ENCODE assay signal across 8 cellular contexts in the genomic region with DNA sequence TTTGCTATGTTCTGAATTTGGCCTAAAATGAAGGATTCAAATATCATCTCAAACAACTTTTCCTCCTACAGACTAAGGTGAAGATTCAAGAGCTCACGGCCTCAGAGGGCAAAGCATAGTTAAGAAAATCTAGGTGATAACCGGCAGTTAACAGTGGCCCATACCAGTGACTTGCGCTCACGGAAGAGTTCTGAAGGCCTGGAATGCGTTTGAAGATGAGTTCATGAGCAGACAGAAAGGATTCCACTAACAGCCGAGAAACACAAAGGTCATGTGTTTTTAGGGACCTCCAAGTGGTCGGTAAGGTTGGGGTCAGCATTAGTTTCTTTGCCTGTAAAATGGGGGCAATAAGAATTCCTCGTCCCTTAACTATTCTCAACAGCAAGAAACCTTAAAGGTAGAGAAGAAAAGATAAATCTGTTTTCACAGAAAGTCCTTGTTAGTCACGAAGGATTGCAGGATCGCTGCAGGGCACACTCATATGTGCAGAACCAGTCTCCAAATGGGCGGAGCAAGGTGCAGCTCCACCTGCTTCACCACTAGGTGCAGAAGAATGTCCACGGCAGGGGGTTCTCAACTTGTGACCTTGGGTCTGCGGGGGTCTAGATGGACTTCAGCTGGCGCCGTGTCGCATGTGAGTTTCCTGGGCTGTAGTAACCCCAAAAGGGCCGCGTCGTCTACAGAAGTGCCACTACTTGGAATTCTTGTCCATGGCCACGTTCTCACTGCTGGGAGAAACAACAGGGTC. TPM values are rescaled to one million over a fixed set of nuclear protein-coding genes. Genes with fewer than 3 reads are reported as not detected.
DNase-seq lines count a peak whose midpoint lies in the region; ATAC-seq and TF ChIP-seq lines count a peak whose summit lies in the region.

No MANE protein-coding gene starts in this region.

- H3K27ac ChIP-seq in C4-2B (peak overlapping the region; percentile 79), HUES64 (ENCODE audit: low read depth, low read length) (peak overlapping the region; percentile 69), transverse colon (peak overlapping the region; percentile 80 to 91 (median 86))

- TF ChIP-seq EP300 in transverse colon (IDR thresholded peaks at IDR 0.05; ENCODE audit: low read depth), result no peak

- in situ Hi-C loops in transverse colon (cut with MboI; ENCODE audit: low pct_ligation_motif_present in 1 of 4, low pct_unique_long_range_greater_than_20kb in 1 of 4, low sequenced_read_pairs in 3 of 4), result no loop called here

- H3K4me1 ChIP-seq in HUES64 (ENCODE audit: insufficient read depth, low read length), result 0 out of 2 replicates have a peak, but pooled peaks cover 3% of the 10 kb centered on the region
- H3K4me1 ChIP-seq in transverse colon, result peaks cover 0 to 27% (median 14%) of the 10 kb centered on the region in 4 donors

- peaks cover 15% of the 10 kb centered on the region for H3K36me3 Mint-ChIP-seq in endothelial cell (ENCODE audit: low read depth, unreplicated experiment)
- H3K36me3 Mint-ChIP-seq in nephron progenitor cell (ENCODE audit: low read depth), result peaks cover 44% of the 10 kb centered on the region

- no peak for TF ChIP-seq POLR2A in transverse colon (IDR thresholded peaks at IDR 0.05)

- ATAC-seq in GM19395 (IDR thresholded peaks at IDR 0.05; ENCODE audit: unreplicated experiment), result peak; percentile 19

- peaks cover 6% of the 10 kb centered on the region for H3K9me3 Mint-ChIP-seq in endothelial cell (ENCODE audit: unreplicated experiment)
- H3K9me3 Mint-ChIP-seq in nephron progenitor cell, result peaks cover 55% of the 10 kb centered on the region

- H3K36me3 ChIP-seq in HUES64 (ENCODE audit: insufficient read depth, low read length) (peaks cover 9% of the 10 kb centered on the region; the same call in 1 of the 2 replicates), transverse colon (no peaks in the 10 kb centered on the region)

- H3K9me3 ChIP-seq in HUES64 (ENCODE audit: insufficient read depth, low read depth, low read length), result peaks cover 16% of the 10 kb centered on the region
- no peaks in the 10 kb centered on the region for H3K9me3 ChIP-seq in transverse colon

- H3K9ac ChIP-seq in HUES64 (ENCODE audit: low read depth, low read length), result peak overlapping the region; percentile 71

- 35% methylated on average over 19 of the region's 20 CpGs for WGBS in HUES64
- 32 to 63% methylated on average over 10 to 20 of the region's 20 CpGs for WGBS in transverse colon (ENCODE audit: low coverage in 1 of 2), 2 donors

- H3K27me3 Mint-ChIP-seq in endothelial cell (ENCODE audit: unreplicated experiment), result peaks cover 5% of the 10 kb centered on the region
- peaks cover 4% of the 10 kb centered on the region for H3K27me3 Mint-ChIP-seq in nephron progenitor cell (ENCODE audit: low read depth, poor library complexity)

- H3K27me3 ChIP-seq in HUES64 (ENCODE audit: insufficient read depth, low read length) (no peaks in the 10 kb centered on the region), transverse colon (no peaks in the 10 kb centered on the region)

- H3K4me1 Mint-ChIP-seq in endothelial cell (ENCODE audit: unreplicated experiment), result peaks cover 20% of the 10 kb centered on the region
- H3K4me1 Mint-ChIP-seq in nephron progenitor cell, result peaks cover 37% of the 10 kb centered on the region

- peak overlapping the region; percentile 74 for H3K4me3 ChIP-seq in HUES64 (ENCODE audit: low read length)
- H3K4me3 ChIP-seq in transverse colon, result peak overlapping the region; percentile 64 to 82 (median 78)

- H3K27ac Mint-ChIP-seq in endothelial cell (ENCODE audit: unreplicated experiment) (peak overlapping the region; percentile 84), nephron progenitor cell (peak overlapping the region; percentile 96)

- H3K4me3 Mint-ChIP-seq in endothelial cell (ENCODE audit: unreplicated experiment) (peak overlapping the region; percentile 97), nephron progenitor cell (peak overlapping the region; percentile 98)

- intact Hi-C loops in transverse colon (cut with DNase I; ENCODE audit: low total_unique reads), result no loop called here

- TF ChIP-seq CTCF in C4-2B (conservative IDR thresholded peaks at IDR 0.05) (no peak), endothelial cell (IDR thresholded peaks at IDR 0.05; ENCODE audit: unreplicated experiment) (no peak), nephron progenitor cell (IDR thresholded peaks at IDR 0.05) (no peak), transverse colon (IDR thresholded peaks at IDR 0.05) (peak in 4 of 5 experiments; percentile 21 to 66 (median 48))

- peak; percentile 47 to 53 for DNase-seq in activated CD4-positive, alpha-beta T cell treated with anti-CD3 and anti-CD28 coated beads for 4 hours
- DNase-seq in endothelial cell (ENCODE audit: low spot score) (no peak), nephron progenitor cell (no peak), transverse colon (peak; percentile 60), DMS114 treated with DMSO at 0.1 percent for 48 hours (lab: John Stamatoyannopoulos, UW; ENCODE audit: unreplicated experiment) (no peak)

RNA-seq across cellular contexts. Expression of a gene that starts 0.7 kb away (rescaled TPM):
- polyA plus RNA-seq in HUES64 (2013, experiment 1 of 2), result 18.2 TPM
- 21.1 TPM for polyA plus RNA-seq in HUES64 (2013, experiment 2 of 2)
- 22.4 TPM for total RNA-seq in endothelial cell (ENCODE audit: unreplicated experiment)
- 10 to 100 TPM in 2 of 4 donors, 1 to 10 TPM in 2; 2.2 to 20.8 (median 9.7) TPM for total RNA-seq in transverse colon

Comparison
In these comparisons a context has a peak if more than half of its experiments do, and no peak if none do; other contexts are left out.
1. CTCF ChIP-seq: peak in transverse colon (4 of 5); none in C4-2B (single experiment), endothelial cell (single experiment) and nephron progenitor cell (single experiment).
2. DNase-seq: peak in activated CD4-positive, alpha-beta T cell treated with anti-CD3 and anti-CD28 coated beads for 4 hours (2 of 2) and transverse colon (single experiment); none in endothelial cell (single experiment), nephron progenitor cell (single experiment) and DMS114 treated with DMSO at 0.1 percent for 48 hours (single experiment).
3. Peak in every context shown above with its lines, with median percentiles within 50 percentile points of each other: H3K27ac ChIP-seq.